In genomic region chr10:33661580-33662269, GRCh38 we compare ENCODE assay signal across 8 cellular contexts.
DNase-seq lines count a peak whose midpoint lies in the region; ATAC-seq and TF ChIP-seq lines count a peak whose summit lies in the region.

No MANE protein-coding gene starts in this region.

- H3K27me3 Mint-ChIP-seq in activated T-helper 17 cell treated with anti-CD3 and anti-CD28 coated beads, Interleukin-2, amount 50 U/mL, for 72 hours = peaks cover 27% of the 10 kb centered on the region

- no peak for TF ChIP-seq POLR2A in Peyer's patch (IDR thresholded peaks at IDR 0.05)

- peak; percentile 68 for ATAC-seq in omental fat pad (ENCODE audit: low FRiP score)
- ATAC-seq in HG02938 (IDR thresholded peaks at IDR 0.05; ENCODE audit: unreplicated experiment) = no peak
- no peak for ATAC-seq in GM18907 (IDR thresholded peaks at IDR 0.05; ENCODE audit: unreplicated experiment)
- no peak for ATAC-seq in activated T-helper 17 cell treated with anti-CD3 and anti-CD28 coated beads, Interleukin-2, amount 50 U/mL, for 72 hours (replicated peaks)
- no peak for ATAC-seq in HG02759 (IDR thresholded peaks at IDR 0.05; ENCODE audit: unreplicated experiment)

- no peaks in the 10 kb centered on the region for H3K36me3 ChIP-seq in Peyer's patch

- peaks cover 9% of the 10 kb centered on the region for H3K9me3 Mint-ChIP-seq in activated T-helper 17 cell treated with anti-CD3 and anti-CD28 coated beads, Interleukin-2, amount 50 U/mL, for 72 hours

- H3K4me1 ChIP-seq in Peyer's patch = no peaks in the 10 kb centered on the region

- H3K9me3 ChIP-seq in Peyer's patch = peaks cover 0 to 4% (median 0%) of the 10 kb centered on the region in 4 donors

- H3K36me3 Mint-ChIP-seq in activated T-helper 17 cell treated with anti-CD3 and anti-CD28 coated beads, Interleukin-2, amount 50 U/mL, for 72 hours (ENCODE audit: low read depth) = no peaks in the 10 kb centered on the region

- H3K4me3 ChIP-seq in Peyer's patch = no peak overlapping the region

- no peak overlapping the region for H3K27ac Mint-ChIP-seq in activated T-helper 17 cell treated with anti-CD3 and anti-CD28 coated beads, Interleukin-2, amount 50 U/mL, for 72 hours

- H3K4me3 Mint-ChIP-seq in activated T-helper 17 cell treated with anti-CD3 and anti-CD28 coated beads, Interleukin-2, amount 50 U/mL, for 72 hours = no peak overlapping the region

- peak overlapping the region in 2 of 4 donors; percentile 8 to 39 for H3K27ac ChIP-seq in Peyer's patch

- H3K27me3 ChIP-seq in Peyer's patch = no peaks in the 10 kb centered on the region

- TF ChIP-seq CTCF in Peyer's patch (IDR thresholded peaks at IDR 0.05) = no peak
- TF ChIP-seq CTCF in omental fat pad (IDR thresholded peaks at IDR 0.05) = no peak

- no peaks in the 10 kb centered on the region for H3K4me1 Mint-ChIP-seq in activated T-helper 17 cell treated with anti-CD3 and anti-CD28 coated beads, Interleukin-2, amount 50 U/mL, for 72 hours

- DNase-seq in GM04504 (ENCODE audit: low read depth) (peak; percentile 88), Peyer's patch (peak in 2 of 3 donors; percentile 50 to 64), fibroblast of peridontal ligament (ENCODE audit: extremely low read depth) (peak; percentile 47), omental fat pad (ENCODE audit: low spot score) (peak; percentile 24)

Comparison
In these comparisons a context has a peak if more than half of its experiments do, and no peak if none do; other contexts are left out.
1. DNase-seq: peak in every context shown above with its lines; median percentile 88 in GM04504; 57 in Peyer's patch; 47 in fibroblast of peridontal ligament; 24 in omental fat pad.